ENCODE assay signal across 10 cellular contexts in genomic region chr22:45212992-45213751, GRCh38. TPM values are rescaled to one million over a fixed set of nuclear protein-coding genes. Genes with fewer than 3 reads are reported as not detected.
DNase-seq lines count a peak whose midpoint lies in the region; ATAC-seq and TF ChIP-seq lines count a peak whose summit lies in the region.
"Had no signal": no experiment of that assay in that cellular context is flagged by ENCODE, and none has a peak within 500 bp of the region (broad histone marks: within the 10 kb centered on the region; RNA-seq: fewer than 3 reads in every experiment).

No MANE protein-coding gene starts in this region.

- peaks cover 12% of the 10 kb centered on the region for H3K36me3 Mint-ChIP-seq in effector memory CD8-positive, alpha-beta T cell (ENCODE audit: insufficient read depth)

- no peak for DNase-seq in AG04450 (ENCODE audit: low read depth, low spot score)
- DNase-seq in NT2/D1 (ENCODE audit: low read depth, low spot score) = no peak
- DNase-seq in effector memory CD8-positive, alpha-beta T cell = no peak
- peak; percentile 43 for DNase-seq in myocyte (ENCODE audit: low read depth)
- DNase-seq in NK-92 (lab: John Stamatoyannopoulos, UW; ENCODE audit: unreplicated experiment) = no peak
- no peak for DNase-seq in H4 (ENCODE audit: low spot score)
- DNase-seq in activated gamma-delta T cell (lab: John Stamatoyannopoulos, UW) = no peak

- peak overlapping the region; percentile 16 to 23 for H3K27ac Mint-ChIP-seq in effector memory CD8-positive, alpha-beta T cell
- H3K27ac Mint-ChIP-seq: stimulated activated naive CD8-positive, alpha-beta T cell treated with anti-CD3 and anti-CD28 coated beads, Interleukin-15, Interleukin-2, amounts not matched to agents 100 ng/mL and 50 ng/mL, for 24 hours had no signal

- peaks cover 3% of the 10 kb centered on the region; the same call in 1 of the 2 replicates for H3K9me3 ChIP-seq in AG04450 (ENCODE audit: control insufficient read depth, insufficient read depth, low read length)
- no peaks in the 10 kb centered on the region for H3K9me3 ChIP-seq in NT2/D1 (ENCODE audit: insufficient read depth, low read length)

- no peaks in the 10 kb centered on the region for H3K9me3 Mint-ChIP-seq in effector memory CD8-positive, alpha-beta T cell
- H3K9me3 Mint-ChIP-seq: stimulated activated naive CD8-positive, alpha-beta T cell treated with anti-CD3 and anti-CD28 coated beads, Interleukin-15, Interleukin-2, amounts not matched to agents 100 ng/mL and 50 ng/mL, for 24 hours had no signal

- no peak overlapping the region for H3K4me3 Mint-ChIP-seq in effector memory CD8-positive, alpha-beta T cell
- H3K4me3 Mint-ChIP-seq: stimulated activated naive CD8-positive, alpha-beta T cell treated with anti-CD3 and anti-CD28 coated beads, Interleukin-15, Interleukin-2, amounts not matched to agents 100 ng/mL and 50 ng/mL, for 24 hours had no signal

- peaks cover 37% of the 10 kb centered on the region for H3K36me3 ChIP-seq in NT2/D1 (ENCODE audit: insufficient read depth, insufficient read length, low read length)

- no peak for ATAC-seq in effector memory CD8-positive, alpha-beta T cell (replicated peaks)
- no peak for ATAC-seq in GM18520 (IDR thresholded peaks at IDR 0.05; ENCODE audit: unreplicated experiment)
- ATAC-seq: activated CD4-positive, CD25-positive, alpha-beta regulatory T cell treated with anti-CD3 and anti-CD28 coated beads, Interleukin-2, amount 50 U/mL, for 24 hours had no signal

- peak overlapping the region; percentile 54 for H3K4me3 ChIP-seq in AG04450 (ENCODE audit: low read depth, low read length)
- no peak overlapping the region for H3K4me3 ChIP-seq in NT2/D1 (ENCODE audit: insufficient read length, low read depth)

- peaks cover 15% of the 10 kb centered on the region in 2 donors for H3K4me1 Mint-ChIP-seq in effector memory CD8-positive, alpha-beta T cell (ENCODE audit: low read depth in 2 of 2)

- peak overlapping the region; percentile 15 for H3K9ac ChIP-seq in NT2/D1 (ENCODE audit: insufficient read length, low read depth)

- POLR2A ChIA-PET in AG04450 (lab: Yijun Ruan, JAX) = interaction anchor here (0.9 kb wide), 1 partner anchor 20 kb away, joined by 5 read pairs; no protein-coding TSS in a partner anchor

- H3K27ac ChIP-seq in AG04450 (ENCODE audit: low read depth, low read length) = peak overlapping the region; percentile 93

- peaks cover 23% of the 10 kb centered on the region for H3K4me1 ChIP-seq in NT2/D1 (ENCODE audit: insufficient read depth, insufficient read length)

- CTCF ChIA-PET in AG04450 (lab: Charles Lee) = no interaction called here

- TF ChIP-seq CTCF in AG04450 (IDR thresholded peaks at IDR 0.05; ENCODE audit: low read depth, low read length) = no peak

- H3K27me3 ChIP-seq in AG04450 (ENCODE audit: control insufficient read depth, insufficient read depth, low read length) (no peaks in the 10 kb centered on the region), NT2/D1 (ENCODE audit: insufficient read depth, insufficient read length) (no peaks in the 10 kb centered on the region)

- H3K27me3 Mint-ChIP-seq in effector memory CD8-positive, alpha-beta T cell = no peaks in the 10 kb centered on the region
- H3K27me3 Mint-ChIP-seq: stimulated activated naive CD8-positive, alpha-beta T cell treated with anti-CD3 and anti-CD28 coated beads, Interleukin-15, Interleukin-2, amounts not matched to agents 100 ng/mL and 50 ng/mL, for 24 hours had no signal

RNA-seq across cellular contexts. Expression of gene KIAA0930, which starts 27.5 kb away (rescaled TPM):
- polyA plus RNA-seq in AG04450 (2011; rRNA removed) = 49.4 and 58.0 TPM in 2 replicates
- 29.0 and 40.5 TPM in 2 replicates for polyA minus RNA-seq in AG04450 (2011; rRNA and poly(A)+ RNA removed)
- total RNA-seq in myocyte = 32.1 and 49.2 TPM in 2 replicates
- polyA plus RNA-seq in myocyte (2012) = 54.7 TPM
- 76.7 and 97.2 TPM in 2 replicates for total RNA-seq in H4 (2014; rRNA removed; shearing (Covaris generic))

RNA-seq across cellular contexts. Expression of gene NUP50, which starts 49.4 kb away (rescaled TPM):
- 13.9 and 14.2 TPM in 2 replicates for polyA plus RNA-seq in AG04450 (2011; rRNA removed)
- 24.5 and 24.9 TPM in 2 replicates for polyA minus RNA-seq in AG04450 (2011; rRNA and poly(A)+ RNA removed)
- total RNA-seq in myocyte = 17.9 and 20.9 TPM in 2 replicates
- 7.9 TPM for polyA plus RNA-seq in myocyte (2012)
- 32.1 and 34.6 TPM in 2 replicates for total RNA-seq in H4 (2014; rRNA removed; shearing (Covaris generic))
